17 cellular contexts compared by ENCODE assay signal in the genomic region with DNA sequence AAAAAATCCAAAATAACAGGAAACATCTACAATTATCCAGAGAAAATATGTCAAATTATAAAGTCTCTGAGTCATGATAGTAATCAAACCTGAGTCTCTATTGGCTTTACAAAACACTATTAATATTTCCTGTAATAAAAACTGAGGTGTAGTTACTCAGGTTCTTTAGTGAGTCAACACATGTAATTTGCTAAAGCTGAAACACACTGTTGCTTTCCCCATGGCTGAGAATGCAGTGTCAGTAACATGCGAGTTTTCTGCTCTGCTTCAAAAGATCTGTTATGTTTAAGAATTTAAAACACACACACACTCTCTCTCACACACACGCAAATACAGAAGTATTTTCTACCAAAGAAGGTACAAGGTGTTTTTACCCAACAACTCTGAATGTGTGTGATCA. TPM values are rescaled to one million over a fixed set of nuclear protein-coding genes. Genes with fewer than 3 reads are reported as not detected.
DNase-seq lines count a peak whose midpoint lies in the region; TF ChIP-seq lines count a peak whose summit lies in the region.
"Had no signal": no experiment of that assay in that cellular context is flagged by ENCODE, and none has a peak within 500 bp of the region (broad histone marks: within the 10 kb centered on the region; RNA-seq: fewer than 3 reads in every experiment).

No MANE protein-coding gene starts in this region.

- TF ChIP-seq CTCF in DOHH2 (IDR thresholded peaks at IDR 0.05; ENCODE audit: low read depth, low read length, poor library complexity, severe bottlenecking) (no peak), Loucy (conservative IDR thresholded peaks at IDR 0.05; ENCODE audit: low read length) (no peak), GM20000 (IDR thresholded peaks at IDR 0.05; ENCODE audit: extremely low read depth, missing control alignments) (no peak), GM10266 (IDR thresholded peaks at IDR 0.05; ENCODE audit: control insufficient read depth, insufficient read depth, low read depth, missing control alignments) (no peak)

- no peak overlapping the region for H3K4me3 Mint-ChIP-seq in dendritic cell treated with granulocyte-macrophage colony-stimulating factor and Interleukin-4, amounts not matched to agents 40 ng/mL and 50 ng/mL, for 4 days
- H3K4me3 Mint-ChIP-seq in immature natural killer cell: no peak overlapping the region
- H3K4me3 Mint-ChIP-seq: activated T-cell treated with anti-CD3 and anti-CD28 coated beads, Interleukin-2, amount 50 U/mL, for 72 hours had no signal

- peaks cover 13% of the 10 kb centered on the region for H3K4me1 ChIP-seq in DOHH2 (ENCODE audit: control insufficient read depth, low read length)
- peaks cover 40% of the 10 kb centered on the region for H3K4me1 ChIP-seq in Loucy (ENCODE audit: insufficient read depth, low read length, poor library complexity, severe bottlenecking)
- H3K4me1 ChIP-seq in rectal smooth muscle tissue (ENCODE audit: control insufficient read depth, insufficient read depth, low read length): peaks cover 36% of the 10 kb centered on the region

- H3K9me3 ChIP-seq in DOHH2 (ENCODE audit: control insufficient read depth, insufficient read depth, low read length): no peaks in the 10 kb centered on the region
- no peaks in the 10 kb centered on the region for H3K9me3 ChIP-seq in Loucy (ENCODE audit: insufficient read depth, low read depth, low read length)
- H3K9me3 ChIP-seq: adrenal gland, heart left ventricle, vagina had no signal

- H3K79me2 ChIP-seq in DOHH2 (ENCODE audit: control insufficient read depth, low read length): no peaks in the 10 kb centered on the region
- H3K79me2 ChIP-seq in Loucy (ENCODE audit: insufficient read depth, low read length): peaks cover 30% of the 10 kb centered on the region

- no peaks in the 10 kb centered on the region for H3K9me3 Mint-ChIP-seq in dendritic cell treated with granulocyte-macrophage colony-stimulating factor and Interleukin-4, amounts not matched to agents 40 ng/mL and 50 ng/mL, for 4 days
- no peaks in the 10 kb centered on the region for H3K9me3 Mint-ChIP-seq in immature natural killer cell
- H3K9me3 Mint-ChIP-seq: activated T-cell treated with anti-CD3 and anti-CD28 coated beads, Interleukin-2, amount 50 U/mL, for 72 hours had no signal

- no peaks in the 10 kb centered on the region for H3K9me2 ChIP-seq in DOHH2 (replicated peaks; ENCODE audit: control insufficient read depth, low read length)
- no peaks in the 10 kb centered on the region for H3K9me2 ChIP-seq in Loucy (replicated peaks; ENCODE audit: low read depth, low read length)

- H3K4me3 ChIP-seq in DOHH2 (ENCODE audit: low read length) (no peak overlapping the region), Loucy (ENCODE audit: low read length, poor library complexity, severe bottlenecking) (no peak overlapping the region), rectal smooth muscle tissue (ENCODE audit: low read length) (no peak overlapping the region)
- H3K4me3 ChIP-seq: adrenal gland, heart left ventricle, skin epidermis, vagina had no signal

- no peak overlapping the region for H2AFZ ChIP-seq in Loucy (ENCODE audit: low read length)

- H3K27ac ChIP-seq in DOHH2 (ENCODE audit: low read depth, low read length) (no peak overlapping the region), rectal smooth muscle tissue (ENCODE audit: low read depth, low read length) (peak overlapping the region; percentile 11)
- H3K27ac ChIP-seq: adrenal gland, heart left ventricle had no signal

- peak overlapping the region; percentile 8; the same call in 1 of the 2 replicates for H3K4me2 ChIP-seq in DOHH2 (ENCODE audit: low read length)
- peak overlapping the region; percentile 41 for H3K4me2 ChIP-seq in Loucy (ENCODE audit: low read depth, low read length, poor library complexity, severe bottlenecking)

- H4K20me1 ChIP-seq in DOHH2 (ENCODE audit: control insufficient read depth, insufficient read depth, low read depth, low read length) (no peaks in the 10 kb centered on the region), Loucy (ENCODE audit: insufficient read depth, low read length, poor library complexity, severe bottlenecking) (peaks cover 12% of the 10 kb centered on the region)

- no peaks in the 10 kb centered on the region for H3K27me3 Mint-ChIP-seq in dendritic cell treated with granulocyte-macrophage colony-stimulating factor and Interleukin-4, amounts not matched to agents 40 ng/mL and 50 ng/mL, for 4 days
- peaks cover 0 to 2% (median 0%) of the 10 kb centered on the region in 3 donors for H3K27me3 Mint-ChIP-seq in immature natural killer cell (ENCODE audit: low read depth in 3 of 3)

- peaks cover 68% of the 10 kb centered on the region for H3K4me1 Mint-ChIP-seq in dendritic cell treated with granulocyte-macrophage colony-stimulating factor and Interleukin-4, amounts not matched to agents 40 ng/mL and 50 ng/mL, for 4 days (ENCODE audit: low read depth)
- H3K4me1 Mint-ChIP-seq in immature natural killer cell: peaks cover 4 to 22% of the 10 kb centered on the region in 2 donors

- H3F3A ChIP-seq in DOHH2 (ENCODE audit: control insufficient read depth, insufficient read depth) (no peaks in the 10 kb centered on the region), Loucy (ENCODE audit: low read depth) (no peaks in the 10 kb centered on the region)

- peaks cover 12% of the 10 kb centered on the region for H3K36me3 Mint-ChIP-seq in dendritic cell treated with granulocyte-macrophage colony-stimulating factor and Interleukin-4, amounts not matched to agents 40 ng/mL and 50 ng/mL, for 4 days (ENCODE audit: low read depth)
- peaks cover 0 to under 1% (median 0%) of the 10 kb centered on the region in 3 donors for H3K36me3 Mint-ChIP-seq in immature natural killer cell

- DNase-seq in GM20000 (ENCODE audit: low spot score) (no peak), immature natural killer cell (no peak), GM10266 (ENCODE audit: extremely low spot score) (no peak), T-helper 1 cell (no peak)
- DNase-seq: activated CD4-positive, alpha-beta T cell treated with anti-CD3 and anti-CD28 coated beads, Interleukin-2, amount 50 U/mL, for 1 hour; activated T-cell treated with anti-CD3 and anti-CD28 coated beads, Interleukin-2, amount 50 U/mL, for 72 hours; adrenal gland; heart left ventricle; islet precursor cell; NCI-H1092; NCI-H2171 had no signal

- intact Hi-C loops in dendritic cell treated with granulocyte-macrophage colony-stimulating factor and Interleukin-4, amounts not matched to agents 40 ng/mL and 50 ng/mL, for 4 days (cut with micrococcal nuclease): no loop called here

- peak overlapping the region; percentile 70 for H3K27ac Mint-ChIP-seq in dendritic cell treated with granulocyte-macrophage colony-stimulating factor and Interleukin-4, amounts not matched to agents 40 ng/mL and 50 ng/mL, for 4 days
- H3K27ac Mint-ChIP-seq in immature natural killer cell: no peak overlapping the region
- H3K27ac Mint-ChIP-seq: activated T-cell treated with anti-CD3 and anti-CD28 coated beads, Interleukin-2, amount 50 U/mL, for 72 hours had no signal

- no peaks in the 10 kb centered on the region for H3K27me3 ChIP-seq in DOHH2 (ENCODE audit: control insufficient read depth, low read length)
- no peaks in the 10 kb centered on the region for H3K27me3 ChIP-seq in Loucy (ENCODE audit: insufficient read depth, low read length, poor library complexity, severe bottlenecking)
- H3K27me3 ChIP-seq in rectal smooth muscle tissue (ENCODE audit: control insufficient read depth, insufficient read depth, low read length): no peaks in the 10 kb centered on the region
- H3K27me3 ChIP-seq: adrenal gland, heart left ventricle, vagina had no signal

- no peak overlapping the region for H3K9ac ChIP-seq in Loucy (ENCODE audit: low read depth, low read length, poor library complexity, severe bottlenecking)
- no peak overlapping the region for H3K9ac ChIP-seq in rectal smooth muscle tissue (ENCODE audit: low read length)

- no peaks in the 10 kb centered on the region for H3K36me3 ChIP-seq in DOHH2 (ENCODE audit: control insufficient read depth, low read length)
- no peaks in the 10 kb centered on the region for H3K36me3 ChIP-seq in Loucy (ENCODE audit: insufficient read depth, low read length)
- no peaks in the 10 kb centered on the region for H3K36me3 ChIP-seq in rectal smooth muscle tissue (ENCODE audit: control insufficient read depth, insufficient read depth, low read length)
- H3K36me3 ChIP-seq: adrenal gland, heart left ventricle, vagina had no signal

RNA-seq across cellular contexts. Expression of a gene that starts 38.6 kb away (rescaled TPM):
- polyA plus RNA-seq in immature natural killer cell: 10 to 100 TPM in 1 of 3 donors, 1 to 10 TPM in 2; 6.9 to 14.7 (median 8.0) TPM
